ENCODE assay signal across 33 cellular contexts in the genomic region with DNA sequence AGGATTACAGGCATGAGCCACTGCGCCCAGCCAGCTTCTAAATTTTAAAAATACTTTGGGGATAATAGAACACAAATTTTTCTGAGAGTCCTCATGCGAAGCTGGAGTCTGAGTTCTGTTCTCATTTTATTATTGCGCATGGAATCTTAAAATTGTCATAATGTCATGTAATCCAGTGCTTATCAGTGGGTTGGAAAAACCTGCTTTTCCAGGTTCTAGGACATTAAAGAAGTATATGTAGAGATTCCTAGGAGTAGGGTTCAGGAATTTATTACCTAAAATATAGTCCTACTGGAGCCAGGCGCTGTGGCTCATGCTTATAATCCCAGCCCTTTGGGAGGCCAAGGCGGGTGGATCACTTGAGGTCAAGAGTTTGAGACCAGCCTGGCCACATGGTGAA. TPM values are rescaled to one million over a fixed set of nuclear protein-coding genes. Genes with fewer than 3 reads are reported as not detected.
"Had no signal": no experiment of that assay in that cellular context is flagged by ENCODE, and none has a peak within 500 bp of the region (broad histone marks: within the 10 kb centered on the region; RNA-seq: fewer than 3 reads in every experiment).

No MANE protein-coding gene starts in this region.

- H3K27ac ChIP-seq: left lung, lower lobe of right lung, pancreas, prostate gland, testis, thyroid gland, upper lobe of right lung had no signal

- ATAC-seq: left colon; left lung; lower lobe of right lung; naive thymus-derived CD8-positive, alpha-beta T cell; pancreas; right cardiac atrium; sciatic nerve; stimulated activated memory B cell treated with anti-CD40 and anti-IgM and Interleukin-4, amounts not matched to agents 10 μg/mL and 1 μg/mL and 100 μg/mL, for 72 hours; stimulated activated naive CD8-positive, alpha-beta T cell treated with anti-CD3 and anti-CD28 coated beads, Interleukin-15, amount 100 ng/mL, for 72 hours; upper lobe of right lung had no signal

- H3K27me3 ChIP-seq: pancreas, testis had no signal

- H3K4me3 Mint-ChIP-seq: immature natural killer cell; naive thymus-derived CD8-positive, alpha-beta T cell; stimulated activated memory B cell treated with anti-CD40 and anti-IgM and Interleukin-4, amounts not matched to agents 10 μg/mL and 1 μg/mL and 100 μg/mL, for 72 hours; stimulated activated naive CD8-positive, alpha-beta T cell treated with anti-CD3 and anti-CD28 coated beads, Interleukin-15, amount 100 ng/mL, for 72 hours had no signal

- H3K27ac Mint-ChIP-seq: immature natural killer cell; naive thymus-derived CD8-positive, alpha-beta T cell; nephron; stimulated activated memory B cell treated with anti-CD40 and anti-IgM and Interleukin-4, amounts not matched to agents 10 μg/mL and 1 μg/mL and 100 μg/mL, for 72 hours; stimulated activated naive CD8-positive, alpha-beta T cell treated with anti-CD3 and anti-CD28 coated beads, Interleukin-15, amount 100 ng/mL, for 72 hours had no signal

- DNase-seq: hypothalamus; immature natural killer cell; kidney; left lung; lower lobe of right lung; mesenchymal stem cell; naive thymus-derived CD8-positive, alpha-beta T cell; nucleus accumbens; pancreas; posterior cingulate gyrus; retina; right cardiac atrium; stimulated activated CD4-positive, alpha-beta T cell treated with anti-CD3 and anti-CD28 coated beads, Interleukin-1b, Interleukin-23, amount 100 ng/mL, for 48 hours; stimulated activated CD4-positive, alpha-beta T cell treated with anti-CD3 and anti-CD28 coated beads, Interleukin-2, amount 100 ng/mL, for 48 hours; stimulated activated CD4-positive, alpha-beta T cell treated with anti-CD3 and anti-CD28 coated beads, Interleukin-4, amount 100 ng/mL, for 4 hours; stimulated activated CD8-positive, alpha-beta memory T cell treated with anti-CD3 and anti-CD28 coated beads, Interleukin-4, amount 100 ng/mL, for 48 hours; stimulated activated naive CD4-positive, alpha-beta T cell treated with Interleukin-2 at 50 U/mL for 16 hours; stimulated activated naive CD8-positive, alpha-beta T cell treated with anti-CD3 and anti-CD28 coated beads, Interleukin-15, amount 100 ng/mL, for 72 hours; substantia nigra; testis; thyroid gland; transverse colon; upper lobe of right lung had no signal

- H3K36me3 ChIP-seq: left lung, lower lobe of right lung, pancreas, prostate gland, thyroid gland, transverse colon, upper lobe of right lung had no signal

- H3K9me3 ChIP-seq: left lung, lower lobe of right lung, pancreas, prostate gland, testis, thyroid gland, transverse colon, upper lobe of right lung had no signal

- H3K4me3 ChIP-seq: left lung, lower lobe of right lung, pancreas, prostate gland, smooth muscle cell, testis, thyroid gland, transverse colon, upper lobe of right lung had no signal

- H3K36me3 Mint-ChIP-seq: immature natural killer cell; stimulated activated memory B cell treated with anti-CD40 and anti-IgM and Interleukin-4, amounts not matched to agents 10 μg/mL and 1 μg/mL and 100 μg/mL, for 72 hours had no signal

- H3K4me1 ChIP-seq: prostate gland had no signal

RNA-seq across cellular contexts. Expression of a gene that starts 4.6 kb away (rescaled TPM):
- total RNA-seq: naive thymus-derived CD8-positive, alpha-beta T cell; thyroid gland had no signal

RNA-seq across cellular contexts. Expression of a gene that starts 43.6 kb away (rescaled TPM):
- total RNA-seq: kidney; left colon; lower lobe of right lung; mammary epithelial cell; mucosa of gallbladder; naive thymus-derived CD8-positive, alpha-beta T cell; neural crest cell; osteoblast; sciatic nerve; smooth muscle cell; testis; thyroid gland; transverse colon; upper lobe of right lung had no signal
